Comparison of ENCODE assay signal across 11 cellular contexts in genomic region chr3:141418751-141419150, GRCh38.
"Had no signal": no experiment of that assay in that cellular context is flagged by ENCODE, and none has a peak within 500 bp of the region (broad histone marks: within the 10 kb centered on the region; RNA-seq: fewer than 3 reads in every experiment).

No MANE protein-coding gene starts in this region.

- DNase-seq: activated CD8-positive, alpha-beta memory T cell treated with anti-CD3 and anti-CD28 coated beads, Interleukin-2, amount 10 ng/mL, durations not matched to agents 7 days and 5 days; activated T-cell treated with anti-CD3 and anti-CD28 coated beads, Interleukin-2, amount 50 U/mL, for 48 hours; effector memory CD4-positive, alpha-beta T cell; hypothalamus; natural killer cell; posterior cingulate gyrus; small intestine; T-helper 2 cell; tibial artery had no signal

- H3K4me3 ChIP-seq: right atrium auricular region, tibial artery had no signal

- H3K27me3 Mint-ChIP-seq: activated CD8-positive, alpha-beta memory T cell treated with anti-CD3 and anti-CD28 coated beads, Interleukin-2, amount 10 ng/mL, durations not matched to agents 7 days and 5 days had no signal

- H3K9me3 ChIP-seq: right atrium auricular region, tibial artery had no signal

- H3K4me3 Mint-ChIP-seq: activated CD8-positive, alpha-beta memory T cell treated with anti-CD3 and anti-CD28 coated beads, Interleukin-2, amount 10 ng/mL, durations not matched to agents 7 days and 5 days; natural killer cell had no signal

- H3K27me3 ChIP-seq: right atrium auricular region, tibial artery had no signal

- H3K9me3 Mint-ChIP-seq: natural killer cell had no signal

- H3K27ac ChIP-seq: epithelial cell of prostate, right atrium auricular region had no signal

- ATAC-seq: activated CD8-positive, alpha-beta memory T cell treated with anti-CD3 and anti-CD28 coated beads, Interleukin-2, amount 10 ng/mL, durations not matched to agents 7 days and 5 days; natural killer cell had no signal
